9 cellular contexts compared by ENCODE assay signal in the genomic region with DNA sequence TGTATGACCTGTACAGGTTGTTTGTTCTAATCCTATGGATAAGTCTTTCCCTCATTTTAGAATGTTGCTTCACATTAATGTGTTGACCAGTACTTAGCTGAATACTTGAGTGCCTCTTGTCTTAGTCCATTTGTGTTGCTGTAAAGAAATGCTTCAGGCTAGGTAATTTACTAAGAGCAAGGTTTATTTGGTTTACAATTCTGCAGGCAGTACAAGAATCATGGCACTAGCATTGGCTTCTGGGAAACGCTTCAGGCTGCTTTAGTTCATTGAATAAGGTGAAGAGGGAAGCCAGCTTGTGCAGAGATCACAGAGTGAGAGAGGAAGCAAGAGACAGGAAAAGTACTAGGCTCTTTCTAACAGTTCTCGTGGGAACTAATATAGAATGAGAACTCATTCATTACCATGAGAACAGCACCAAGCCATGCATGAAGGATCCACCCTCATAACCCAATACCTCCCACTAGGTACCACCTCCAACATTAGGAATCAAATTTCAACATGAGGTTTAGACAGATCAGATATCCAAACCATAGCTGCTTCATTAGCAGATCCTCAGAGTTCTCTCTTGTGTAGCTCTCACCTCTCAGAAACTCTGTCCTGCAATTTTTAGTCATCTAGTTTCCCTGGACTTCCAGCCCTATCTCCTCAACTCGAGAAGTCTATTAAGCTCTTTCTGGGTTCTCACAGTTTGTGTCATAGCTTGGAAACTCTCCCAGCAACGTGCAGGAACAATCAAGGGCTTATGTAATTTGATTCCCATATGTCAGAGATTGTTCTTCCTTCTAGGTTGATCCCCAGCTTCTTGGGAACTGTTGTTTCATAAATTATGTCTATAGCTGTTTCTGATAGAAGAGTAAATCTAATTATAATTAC.
DNase-seq lines count a peak whose midpoint lies in the region; ATAC-seq and TF ChIP-seq lines count a peak whose summit lies in the region.
"Had no signal": no experiment of that assay in that cellular context is flagged by ENCODE, and none has a peak within 500 bp of the region (broad histone marks: within the 10 kb centered on the region; RNA-seq: fewer than 3 reads in every experiment).

No MANE protein-coding gene starts in this region.

- H3K4me1 ChIP-seq in stomach: no peaks in the 10 kb centered on the region
- no peaks in the 10 kb centered on the region for H3K4me1 ChIP-seq in naive thymus-derived CD4-positive, alpha-beta T cell (ENCODE audit: control insufficient read depth in 2 of 2, insufficient read depth in 2 of 2, low read length in 2 of 2)

- CTCF ChIA-PET in naive thymus-derived CD4-positive, alpha-beta T cell (lab: Charles Lee): no interaction called here

- no peak overlapping the region for H3K27ac ChIP-seq in stomach
- H3K27ac ChIP-seq in naive thymus-derived CD4-positive, alpha-beta T cell (ENCODE audit: low read depth, low read length): no peak overlapping the region

- TF ChIP-seq POLR2A in stomach (IDR thresholded peaks at IDR 0.05): no peak

- in situ Hi-C loops in astrocyte of the cerebellum (cut with HindIII; ENCODE audit: low sequenced_read_pairs): no loop called here

- no peak for ATAC-seq in HG03442 (IDR thresholded peaks at IDR 0.05; ENCODE audit: unreplicated experiment)
- no peak for ATAC-seq in naive thymus-derived CD4-positive, alpha-beta T cell
- ATAC-seq: sciatic nerve had no signal

- WGBS in stomach, 5 donors: 36 to 48% (median 46%) methylated on average over 4 of the region's 4 CpGs

- H3K36me3 Mint-ChIP-seq in naive thymus-derived CD4-positive, alpha-beta T cell: no peaks in the 10 kb centered on the region

- H3K27me3 Mint-ChIP-seq in naive thymus-derived CD4-positive, alpha-beta T cell: no peaks in the 10 kb centered on the region

- no peak overlapping the region for H3K4me3 Mint-ChIP-seq in naive thymus-derived CD4-positive, alpha-beta T cell

- no peaks in the 10 kb centered on the region for H3K36me3 ChIP-seq in stomach
- no peaks in the 10 kb centered on the region for H3K36me3 ChIP-seq in naive thymus-derived CD4-positive, alpha-beta T cell (ENCODE audit: control insufficient read depth in 2 of 3, insufficient read depth in 3 of 3, low read length in 3 of 3)

- no peak overlapping the region for H3K27ac Mint-ChIP-seq in naive thymus-derived CD4-positive, alpha-beta T cell

- peaks cover 0 to 7% (median 2%) of the 10 kb centered on the region in 11 donors for H3K9me3 Mint-ChIP-seq in naive thymus-derived CD4-positive, alpha-beta T cell

- H3K4me1 Mint-ChIP-seq in naive thymus-derived CD4-positive, alpha-beta T cell: no peaks in the 10 kb centered on the region

- no peaks in the 10 kb centered on the region for H3K9me3 ChIP-seq in stomach
- no peaks in the 10 kb centered on the region for H3K9me3 ChIP-seq in naive thymus-derived CD4-positive, alpha-beta T cell (ENCODE audit: control insufficient read depth in 2 of 3, low read length in 3 of 3)

- DNase-seq in DMS79 treated with DMSO at 0.1 percent for 48 hours (lab: John Stamatoyannopoulos, UW) (peak; percentile 93), NCI-H146 (lab: John Stamatoyannopoulos, UW) (peak; percentile 70), astrocyte of the cerebellum (ENCODE audit: low read depth) (peak; percentile 89), myocyte (ENCODE audit: low read depth) (peak; percentile 61), retina (no peak), stomach (no peak)
- DNase-seq in naive thymus-derived CD4-positive, alpha-beta T cell: no peak

- intact Hi-C loops in stomach (cut with DNase I; ENCODE audit: low total_unique reads): no loop called here
- intact Hi-C loops in naive thymus-derived CD4-positive, alpha-beta T cell (cut with micrococcal nuclease): no loop called here

- H3K27me3 ChIP-seq in stomach: no peaks in the 10 kb centered on the region
- no peaks in the 10 kb centered on the region for H3K27me3 ChIP-seq in naive thymus-derived CD4-positive, alpha-beta T cell (ENCODE audit: control insufficient read depth in 2 of 2, insufficient read depth in 2 of 2, low read length in 2 of 2)

- no peak overlapping the region for H3K4me3 ChIP-seq in astrocyte of the cerebellum (ENCODE audit: low read depth, low read length)
- H3K4me3 ChIP-seq in stomach: no peak overlapping the region
- H3K4me3 ChIP-seq in naive thymus-derived CD4-positive, alpha-beta T cell (ENCODE audit: low read length): no peak overlapping the region

- POLR2A ChIA-PET in naive thymus-derived CD4-positive, alpha-beta T cell (lab: Charles Lee): no interaction called here

- TF ChIP-seq EP300 in stomach (IDR thresholded peaks at IDR 0.05): no peak

- no peak for TF ChIP-seq CTCF in astrocyte of the cerebellum (IDR thresholded peaks at IDR 0.05; ENCODE audit: low read depth, low read length, missing control alignments)
- no peak for TF ChIP-seq CTCF in stomach (IDR thresholded peaks at IDR 0.05)

Comparison
In these comparisons a context has a peak if more than half of its experiments do, and no peak if none do; other contexts are left out.
1. DNase-seq: peak in DMS79 treated with DMSO at 0.1 percent for 48 hours (single experiment), NCI-H146 (single experiment), astrocyte of the cerebellum (single experiment) and myocyte (single experiment); none in retina (single experiment), stomach (single experiment) and naive thymus-derived CD4-positive, alpha-beta T cell (0 of 9).